In the genomic region with DNA sequence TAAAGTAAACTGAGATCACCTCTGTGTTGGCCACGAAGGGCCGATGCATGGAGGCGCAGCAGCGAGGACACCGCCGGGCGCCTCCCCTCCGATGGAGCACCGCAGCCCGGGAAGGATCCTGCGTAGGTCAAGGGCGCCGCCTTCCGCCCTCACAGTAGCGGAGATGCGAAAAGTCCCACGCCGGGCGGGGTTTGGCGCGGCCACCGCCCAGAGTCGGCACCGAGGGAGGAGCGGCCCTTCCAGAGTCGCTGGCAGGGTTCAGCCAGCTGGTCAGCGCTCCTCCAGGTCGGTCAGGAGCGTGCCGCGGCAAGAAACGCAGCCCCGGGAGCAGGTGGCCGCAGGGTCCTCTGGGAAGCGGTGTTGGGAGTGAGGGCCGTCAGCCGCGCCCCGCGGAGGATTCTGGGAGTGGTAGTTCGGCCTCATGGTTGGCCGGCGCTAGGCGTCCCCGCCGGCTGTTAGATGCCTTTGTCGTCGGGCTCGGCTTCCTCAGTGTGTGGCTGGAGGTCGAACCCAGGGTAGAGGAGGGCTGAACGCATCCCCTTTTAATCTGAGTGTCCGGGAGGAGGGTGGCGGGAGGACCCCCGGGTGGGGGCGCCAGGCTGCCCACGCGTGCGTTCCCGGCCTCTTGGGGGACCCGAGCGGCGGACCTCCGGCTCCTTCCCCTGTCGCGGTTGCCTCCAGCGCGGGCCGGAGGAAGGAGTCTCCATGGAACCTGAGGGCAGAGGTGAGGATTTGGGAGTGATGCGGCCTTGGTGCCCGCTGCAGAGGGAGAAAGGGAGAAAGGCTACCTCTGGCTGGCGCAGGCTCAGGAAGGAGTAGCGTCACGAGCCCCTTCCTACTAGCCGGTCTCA, we compare ENCODE assay signal across 8 cellular contexts. TPM values are rescaled to one million over a fixed set of nuclear protein-coding genes. Genes with fewer than 3 reads are reported as not detected.
A peak's percentile ranks its signal among the peaks of the same experiment; 100 is the strongest.
DNase-seq lines count a peak whose midpoint lies in the region; ATAC-seq and TF ChIP-seq lines count a peak whose summit lies in the region.

A gene (plus strand): TSS at position 411 of the 851 bp plus-strand sequence. CDS start 295 bp downstream, at position 706.

- no peaks in the 10 kb centered on the region for H3K27me3 ChIP-seq in Caco-2 (replicated peaks; ENCODE audit: control insufficient read depth, insufficient read depth, low read length)
- no peaks in the 10 kb centered on the region for H3K27me3 ChIP-seq in HL-60 (ENCODE audit: insufficient read depth, poor library complexity, severe bottlenecking)

- DNase-seq in Caco-2: peak; percentile 95 to 96
- peak; percentile 57 to 84 for DNase-seq in HL-60 (ENCODE audit: low read depth in 1 of 2, low spot score in 1 of 2)
- peak; percentile 93 to 97 for DNase-seq in NOMO-1 (lab: John Stamatoyannopoulos, UW; ENCODE audit: unreplicated experiment in 2 of 2)
- peak; percentile 90 for DNase-seq in activated CD8-positive, alpha-beta memory T cell treated with anti-CD3 and anti-CD28 coated beads, Interleukin-2, amount 50 U/mL, for 48 hours
- DNase-seq in epidermal melanocyte (ENCODE audit: insufficient read length, low spot score): peak; percentile 93
- DNase-seq in middle frontal gyrus (ENCODE audit: extremely low spot score, low spot score): peak; percentile 81
- peak; percentile 49 to 62 for DNase-seq in stimulated activated CD8-positive, alpha-beta memory T cell treated with anti-CD3 and anti-CD28 coated beads, Interleukin-2, amount 100 ng/mL, for 1 hour (ENCODE audit: low read depth in 2 of 2)

- no TSS peak for BruUV-seq in Caco-2 (replicated peaks; lab: Mats Ljungman, UMichigan)

- H3K4me3 Mint-ChIP-seq in Caco-2 (ENCODE audit: unreplicated experiment): peak within 1 kb of the TSS; percentile 75

- no peaks in the 10 kb centered on the region; the same call in 1 of the 2 replicates for H3K36me3 ChIP-seq in Caco-2 (ENCODE audit: control insufficient read depth, insufficient read depth, low read length)

- peaks cover 25% of the 10 kb centered on the region for H3K9me3 Mint-ChIP-seq in Caco-2 (ENCODE audit: unreplicated experiment)

- H3K9me3 ChIP-seq in Caco-2: no peaks in the 10 kb centered on the region

- POLR2A ChIA-PET in Caco-2 (lab: Charles Lee): no interaction called here

- TF ChIP-seq CTCF in Caco-2 (IDR thresholded peaks at IDR 0.05; ENCODE audit: insufficient read depth in 1 of 2, low read depth in 1 of 2, low read length in 1 of 2, severe bottlenecking in 1 of 2, unreplicated experiment in 1 of 2) (peak; percentile 34 to 62), HL-60 (IDR thresholded peaks at IDR 0.05; ENCODE audit: insufficient read depth, low read length) (no peak)

- H3K27ac Mint-ChIP-seq in Caco-2 (ENCODE audit: unreplicated experiment): peak within 1 kb of the TSS; percentile 15

- intact Hi-C loops in Caco-2 (cut with micrococcal nuclease; ENCODE audit: unreplicated experiment): loop anchor here (1.0 to 2.0 kb wide), 4 partner anchors 14 to 185 kb away; a partner anchor contains a TSS

- H3K4me3 ChIP-seq in Caco-2 (ENCODE audit: low read depth, low read length) (peak within 1 kb of the TSS; percentile 61), HL-60 (replicated peaks; ENCODE audit: insufficient read depth, low read length) (peak within 1 kb of the TSS; percentile 73)

- CTCF ChIA-PET in Caco-2 (lab: Charles Lee): interaction anchor here (0.6 to 1.0 kb wide), 2 partner anchors 24 to 162 kb away, joined by 3 read pairs; no protein-coding TSS in a partner anchor

- H3K27ac ChIP-seq in HL-60 (replicated peaks): peak within 1 kb of the TSS; percentile 34; the same call in 1 of the 2 replicates

- no peaks in the 10 kb centered on the region for H3K27me3 Mint-ChIP-seq in Caco-2 (ENCODE audit: insufficient read depth, unreplicated experiment)

- no peaks in the 10 kb centered on the region for H3K36me3 Mint-ChIP-seq in Caco-2 (ENCODE audit: insufficient read depth, unreplicated experiment)

- no peaks in the 10 kb centered on the region for H3K4me1 ChIP-seq in Caco-2

- ATAC-seq in GM19463 (IDR thresholded peaks at IDR 0.05; ENCODE audit: unreplicated experiment): peak; percentile 95

- peaks cover 7% of the 10 kb centered on the region for H3K4me1 Mint-ChIP-seq in Caco-2 (ENCODE audit: low read depth, unreplicated experiment)

RNA-seq across cellular contexts. Expression of the gene that starts here (rescaled TPM):
- 3.4 and 3.5 TPM in 2 replicates for total RNA-seq in Caco-2 (2022)

Comparison
In these comparisons a context has a peak if more than half of its experiments do, and no peak if none do; other contexts are left out.
1. Peak in every context shown above with its lines: DNase-seq, ATAC-seq, H3K4me3 ChIP-seq and H3K27ac ChIP-seq.